In the genomic region with DNA sequence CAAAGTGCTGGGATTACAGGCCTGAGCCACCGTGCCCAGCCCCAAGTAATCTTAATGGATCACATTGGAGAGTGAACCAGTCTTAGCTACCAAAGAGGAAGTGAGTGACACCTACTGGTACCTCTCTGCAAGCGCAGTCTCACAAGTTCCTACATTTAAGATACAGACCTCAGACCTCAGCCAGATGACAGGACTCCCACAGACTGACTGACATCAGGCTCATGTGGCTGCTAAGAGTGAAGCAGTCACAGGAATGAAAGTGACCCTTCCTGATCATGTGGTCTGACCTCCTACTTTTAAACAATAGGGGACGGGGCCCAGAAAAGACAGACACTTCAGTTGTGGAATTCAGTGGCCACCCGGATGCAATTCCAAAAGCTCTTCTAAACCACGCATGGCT, we compare ENCODE assay signal across 9 cellular contexts. TPM values are rescaled to one million over a fixed set of nuclear protein-coding genes. Genes with fewer than 3 reads are reported as not detected.
DNase-seq lines count a peak whose midpoint lies in the region; ATAC-seq and TF ChIP-seq lines count a peak whose summit lies in the region.
"Had no signal": no experiment of that assay in that cellular context is flagged by ENCODE, and none has a peak within 500 bp of the region (broad histone marks: within the 10 kb centered on the region; RNA-seq: fewer than 3 reads in every experiment).

No MANE protein-coding gene starts in this region.

- peak; percentile 41 to 79 (median 59) for DNase-seq in CD8-positive, alpha-beta memory T cell
- DNase-seq in NCI-H526 treated with DMSO at 0.1 percent for 48 hours (lab: John Stamatoyannopoulos, UW) (peak; percentile 26), mesothelial cell of epicardium (ENCODE audit: low spot score in 2 of 2, unreplicated experiment in 2 of 2) (peak in 1 of 2 experiments; percentile 44)
- DNase-seq in activated CD4-positive, alpha-beta T cell treated with anti-CD3 and anti-CD28 coated beads, Interleukin-2, amount 50 U/mL, for 4 hours, result peak; percentile 60 to 61
- DNase-seq in effector CD8-positive, alpha-beta T cell (lab: John Stamatoyannopoulos, UW), result peak; percentile 21
- peak; percentile 73 for DNase-seq in stimulated activated CD8-positive, alpha-beta memory T cell treated with anti-CD3 and anti-CD28 coated beads, Interleukin-4, amount 100 ng/mL, for 48 hours

- no peaks in the 10 kb centered on the region for H3K36me3 ChIP-seq in CD8-positive, alpha-beta memory T cell (ENCODE audit: insufficient read depth, low read length)

- peaks cover 0 to 2% (median 0%) of the 10 kb centered on the region in 3 donors for H3K36me3 Mint-ChIP-seq in CD8-positive, alpha-beta memory T cell
- peaks cover 8% of the 10 kb centered on the region for H3K36me3 Mint-ChIP-seq in mesothelial cell of epicardium
- H3K36me3 Mint-ChIP-seq: activated naive CD4-positive, alpha-beta T cell treated with anti-CD3 and anti-CD28 coated beads, Interleukin-2, amount 50 U/mL, for 24 hours had no signal

- H3K27me3 ChIP-seq in CD8-positive, alpha-beta memory T cell (ENCODE audit: insufficient read depth, low read length, poor library complexity, severe bottlenecking), result no peaks in the 10 kb centered on the region

- H3K4me1 Mint-ChIP-seq in CD8-positive, alpha-beta memory T cell, result peaks cover 4 to 19% (median 16%) of the 10 kb centered on the region in 3 donors
- H3K4me1 Mint-ChIP-seq in mesothelial cell of epicardium, result peaks cover 7% of the 10 kb centered on the region

- H3K9me3 ChIP-seq in CD8-positive, alpha-beta memory T cell (ENCODE audit: low read length), result no peaks in the 10 kb centered on the region

- POLR2A ChIA-PET in CD8-positive, alpha-beta memory T cell (lab: Charles Lee), result interaction anchor here (1.0 kb wide), 1 partner anchor 47 kb away, joined by 4 read pairs; no protein-coding TSS in a partner anchor

- no peaks in the 10 kb centered on the region for H3K9me3 Mint-ChIP-seq in CD8-positive, alpha-beta memory T cell
- no peaks in the 10 kb centered on the region for H3K9me3 Mint-ChIP-seq in mesothelial cell of epicardium
- H3K9me3 Mint-ChIP-seq: activated naive CD4-positive, alpha-beta T cell treated with anti-CD3 and anti-CD28 coated beads, Interleukin-2, amount 50 U/mL, for 24 hours had no signal

- H3K27ac ChIP-seq in CD8-positive, alpha-beta memory T cell (ENCODE audit: low read depth, low read length), result no peak overlapping the region

- H3K4me1 ChIP-seq in CD8-positive, alpha-beta memory T cell (ENCODE audit: insufficient read depth, low read length), result peaks cover 3% of the 10 kb centered on the region

- ATAC-seq in GM19438 (IDR thresholded peaks at IDR 0.05; ENCODE audit: low read depth, unreplicated experiment), result peak; percentile 57
- ATAC-seq in HG03460 (IDR thresholded peaks at IDR 0.05; ENCODE audit: unreplicated experiment), result peak; percentile 75

- peak overlapping the region in 2 of 8 donors; percentile 13 to 55 for H3K27ac Mint-ChIP-seq in CD8-positive, alpha-beta memory T cell
- peak overlapping the region; percentile 76 for H3K27ac Mint-ChIP-seq in mesothelial cell of epicardium
- H3K27ac Mint-ChIP-seq: activated naive CD4-positive, alpha-beta T cell treated with anti-CD3 and anti-CD28 coated beads, Interleukin-2, amount 50 U/mL, for 24 hours had no signal

- TF ChIP-seq CTCF in mesothelial cell of epicardium (IDR thresholded peaks at IDR 0.05; ENCODE audit: unreplicated experiment), result peak; percentile 59

- CTCF ChIA-PET in CD8-positive, alpha-beta memory T cell (lab: Charles Lee), result interaction anchor here (0.7 to 4.1 kb wide), 28 partner anchors 8 to 338 kb away, joined by 3 to 26 read pairs (median 4); a partner anchor contains a TSS

- no peaks in the 10 kb centered on the region for H3K27me3 Mint-ChIP-seq in CD8-positive, alpha-beta memory T cell
- H3K27me3 Mint-ChIP-seq in mesothelial cell of epicardium (ENCODE audit: low read depth), result no peaks in the 10 kb centered on the region
- H3K27me3 Mint-ChIP-seq: activated naive CD4-positive, alpha-beta T cell treated with anti-CD3 and anti-CD28 coated beads, Interleukin-2, amount 50 U/mL, for 24 hours had no signal

- no peak overlapping the region for H3K4me3 Mint-ChIP-seq in CD8-positive, alpha-beta memory T cell
- H3K4me3 Mint-ChIP-seq in mesothelial cell of epicardium, result no peak overlapping the region
- H3K4me3 Mint-ChIP-seq: activated naive CD4-positive, alpha-beta T cell treated with anti-CD3 and anti-CD28 coated beads, Interleukin-2, amount 50 U/mL, for 24 hours had no signal

- no peak overlapping the region for H3K4me3 ChIP-seq in CD8-positive, alpha-beta memory T cell (ENCODE audit: low read length)

RNA-seq across cellular contexts. Expression of a gene that starts 36.3 kb away (rescaled TPM):
- total RNA-seq in CD8-positive, alpha-beta memory T cell, result 10 to 100 TPM; 19.2 to 21.7 TPM
- 46.0 TPM for polyA plus RNA-seq in CD8-positive, alpha-beta memory T cell
- total RNA-seq in mesothelial cell of epicardium, result 22.3 to 23.1 TPM (median 22.5 TPM) in 3 replicates
